Comparison of ENCODE assay signal across 31 cellular contexts in the genomic region with DNA sequence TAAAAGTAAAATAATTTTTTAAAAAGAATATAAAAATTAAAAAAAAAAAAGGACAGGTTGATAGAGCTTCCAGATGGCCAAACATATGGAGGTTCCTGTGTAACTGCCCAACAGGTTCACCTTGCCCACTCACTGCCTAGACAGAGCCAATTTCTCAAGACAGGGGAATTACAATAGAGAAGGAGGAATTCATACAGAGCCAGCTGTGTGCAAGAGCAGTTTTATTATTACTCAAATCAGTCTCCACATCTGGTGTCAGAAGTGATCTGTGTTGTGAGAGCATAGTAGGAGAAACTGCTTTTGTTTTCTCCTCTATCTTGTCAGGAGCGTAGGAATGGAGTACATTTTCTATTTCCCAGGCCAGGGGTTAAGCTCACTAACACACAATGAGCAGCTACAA. TPM values are rescaled to one million over a fixed set of nuclear protein-coding genes. Genes with fewer than 3 reads are reported as not detected.
"Had no signal": no experiment of that assay in that cellular context is flagged by ENCODE, and none has a peak within 500 bp of the region (broad histone marks: within the 10 kb centered on the region; RNA-seq: fewer than 3 reads in every experiment).

No MANE protein-coding gene starts in this region.

- H3K27ac ChIP-seq: body of pancreas, breast epithelium, Peyer's patch, SJSA1 had no signal

- H3K4me1 ChIP-seq: body of pancreas, breast epithelium, Peyer's patch, SJSA1 had no signal

- H3K36me3 ChIP-seq: adrenal gland, breast epithelium, Peyer's patch, SJSA1 had no signal

- DNase-seq: activated CD4-positive, alpha-beta memory T cell treated with anti-CD3 and anti-CD28 coated beads for 36 hours; activated CD4-positive, alpha-beta T cell treated with anti-CD3 and anti-CD28 coated beads, Interleukin-2, amount 50 U/mL, for 1 hour; activated CD8-positive, alpha-beta memory T cell treated with anti-CD3 and anti-CD28 coated beads, Interleukin-2, amount 10 ng/mL, durations not matched to agents 7 days and 5 days; activated CD8-positive, alpha-beta memory T cell treated with anti-CD3 and anti-CD28 coated beads, Interleukin-2, amount 50 U/mL, for 48 hours; activated effector memory CD4-positive, alpha-beta T cell treated with anti-CD3 and anti-CD28 coated beads, Interleukin-2, amount 50 U/mL, for 16 hours; activated naive CD4-positive, alpha-beta T cell; activated T-cell treated with anti-CD3 and anti-CD28 coated beads, Interleukin-2, amount 50 U/mL, for 48 hours; body of pancreas; Karpas-422; NCI-H1105; NCI-H1417 treated with DMSO at 0.1 percent for 48 hours; NCI-H2029; NCI-H2227 treated with DMSO at 0.1 percent for 48 hours; NCI-H446; NCI-H510A treated with DMSO at 0.1 percent for 48 hours; NCI-H526 treated with DMSO at 0.1 percent for 48 hours; NK-92 treated with Interleukin-12 subunit alpha and Interleukin-12 subunit beta, amount 100 ng/mL, for 24 hours; PC-3; Peyer's patch; RPMI8226; SHP77 treated with DMSO at 0.1 percent for 48 hours; SK-N-SH had no signal

- H3K4me3 ChIP-seq: adrenal gland, body of pancreas, breast epithelium, Peyer's patch, SJSA1 had no signal

- H3K4me3 Mint-ChIP-seq: activated CD4-positive, alpha-beta memory T cell treated with anti-CD3 and anti-CD28 coated beads for 36 hours; activated CD8-positive, alpha-beta memory T cell treated with anti-CD3 and anti-CD28 coated beads, Interleukin-2, amount 10 ng/mL, durations not matched to agents 7 days and 5 days; activated naive CD4-positive, alpha-beta T cell treated with anti-CD3 and anti-CD28 coated beads, Interleukin-2, amount 50 U/mL, for 24 hours; T-helper 1 cell treated with Interleukin-12 subunit alpha and Interleukin-12 subunit beta and Interleukin-4 antibody, amounts not matched to agents 30 μg/mL and 1 μg/mL, for 36 hours; T-helper 2 cell treated with Interferon-gamma antibody and Interleukin-4, amounts not matched to agents 5 μg/mL and 100 μg/mL, for 36 hours had no signal

- H3K9me3 ChIP-seq: adrenal gland, body of pancreas, breast epithelium, Peyer's patch, SJSA1, SK-N-SH had no signal

- H3K27ac Mint-ChIP-seq: activated CD4-positive, alpha-beta memory T cell treated with anti-CD3 and anti-CD28 coated beads for 36 hours; activated CD8-positive, alpha-beta memory T cell treated with anti-CD3 and anti-CD28 coated beads, Interleukin-2, amount 10 ng/mL, durations not matched to agents 7 days and 5 days; activated naive CD4-positive, alpha-beta T cell treated with anti-CD3 and anti-CD28 coated beads, Interleukin-2, amount 50 U/mL, for 24 hours; T-helper 1 cell treated with Interleukin-12 subunit alpha and Interleukin-12 subunit beta and Interleukin-4 antibody, amounts not matched to agents 30 μg/mL and 1 μg/mL, for 36 hours; T-helper 2 cell treated with Interferon-gamma antibody and Interleukin-4, amounts not matched to agents 5 μg/mL and 100 μg/mL, for 36 hours had no signal

- H3K9me3 Mint-ChIP-seq: activated naive CD4-positive, alpha-beta T cell treated with anti-CD3 and anti-CD28 coated beads, Interleukin-2, amount 50 U/mL, for 24 hours had no signal

- ATAC-seq: activated CD8-positive, alpha-beta memory T cell treated with anti-CD3 and anti-CD28 coated beads, Interleukin-2, amount 10 ng/mL, durations not matched to agents 7 days and 5 days; body of pancreas had no signal

RNA-seq across cellular contexts. Expression of a gene that starts 31.0 kb away (rescaled TPM):
- total RNA-seq: activated CD4-positive, alpha-beta memory T cell treated with anti-CD3 and anti-CD28 coated beads for 36 hours; activated CD8-positive, alpha-beta memory T cell treated with anti-CD3 and anti-CD28 coated beads, Interleukin-2, amount 10 ng/mL, durations not matched to agents 7 days and 5 days; adrenal gland; astrocyte; body of pancreas; breast epithelium; cardiac septum; MCF 10A; PC-3; Peyer's patch; SJSA1 had no signal
